Comparison of ENCODE assay signal across 1 cellular context in genomic region chr1:235866207-235866912, GRCh38.
A peak's percentile ranks its signal among the peaks of the same experiment; 100 is the strongest.
TF ChIP-seq lines count a peak whose summit lies in the region.

Gene LYST (minus strand): TSS chr1:235866906. CDS start chr1:235830417, 36,489 bp downstream.

TF ChIP-seq in HEK293, 187 proteins besides CTCF, POLR2A, EP300 and RAD21 (continued from another document and continues in another):
- TF ChIP-seq, protein P1, sequence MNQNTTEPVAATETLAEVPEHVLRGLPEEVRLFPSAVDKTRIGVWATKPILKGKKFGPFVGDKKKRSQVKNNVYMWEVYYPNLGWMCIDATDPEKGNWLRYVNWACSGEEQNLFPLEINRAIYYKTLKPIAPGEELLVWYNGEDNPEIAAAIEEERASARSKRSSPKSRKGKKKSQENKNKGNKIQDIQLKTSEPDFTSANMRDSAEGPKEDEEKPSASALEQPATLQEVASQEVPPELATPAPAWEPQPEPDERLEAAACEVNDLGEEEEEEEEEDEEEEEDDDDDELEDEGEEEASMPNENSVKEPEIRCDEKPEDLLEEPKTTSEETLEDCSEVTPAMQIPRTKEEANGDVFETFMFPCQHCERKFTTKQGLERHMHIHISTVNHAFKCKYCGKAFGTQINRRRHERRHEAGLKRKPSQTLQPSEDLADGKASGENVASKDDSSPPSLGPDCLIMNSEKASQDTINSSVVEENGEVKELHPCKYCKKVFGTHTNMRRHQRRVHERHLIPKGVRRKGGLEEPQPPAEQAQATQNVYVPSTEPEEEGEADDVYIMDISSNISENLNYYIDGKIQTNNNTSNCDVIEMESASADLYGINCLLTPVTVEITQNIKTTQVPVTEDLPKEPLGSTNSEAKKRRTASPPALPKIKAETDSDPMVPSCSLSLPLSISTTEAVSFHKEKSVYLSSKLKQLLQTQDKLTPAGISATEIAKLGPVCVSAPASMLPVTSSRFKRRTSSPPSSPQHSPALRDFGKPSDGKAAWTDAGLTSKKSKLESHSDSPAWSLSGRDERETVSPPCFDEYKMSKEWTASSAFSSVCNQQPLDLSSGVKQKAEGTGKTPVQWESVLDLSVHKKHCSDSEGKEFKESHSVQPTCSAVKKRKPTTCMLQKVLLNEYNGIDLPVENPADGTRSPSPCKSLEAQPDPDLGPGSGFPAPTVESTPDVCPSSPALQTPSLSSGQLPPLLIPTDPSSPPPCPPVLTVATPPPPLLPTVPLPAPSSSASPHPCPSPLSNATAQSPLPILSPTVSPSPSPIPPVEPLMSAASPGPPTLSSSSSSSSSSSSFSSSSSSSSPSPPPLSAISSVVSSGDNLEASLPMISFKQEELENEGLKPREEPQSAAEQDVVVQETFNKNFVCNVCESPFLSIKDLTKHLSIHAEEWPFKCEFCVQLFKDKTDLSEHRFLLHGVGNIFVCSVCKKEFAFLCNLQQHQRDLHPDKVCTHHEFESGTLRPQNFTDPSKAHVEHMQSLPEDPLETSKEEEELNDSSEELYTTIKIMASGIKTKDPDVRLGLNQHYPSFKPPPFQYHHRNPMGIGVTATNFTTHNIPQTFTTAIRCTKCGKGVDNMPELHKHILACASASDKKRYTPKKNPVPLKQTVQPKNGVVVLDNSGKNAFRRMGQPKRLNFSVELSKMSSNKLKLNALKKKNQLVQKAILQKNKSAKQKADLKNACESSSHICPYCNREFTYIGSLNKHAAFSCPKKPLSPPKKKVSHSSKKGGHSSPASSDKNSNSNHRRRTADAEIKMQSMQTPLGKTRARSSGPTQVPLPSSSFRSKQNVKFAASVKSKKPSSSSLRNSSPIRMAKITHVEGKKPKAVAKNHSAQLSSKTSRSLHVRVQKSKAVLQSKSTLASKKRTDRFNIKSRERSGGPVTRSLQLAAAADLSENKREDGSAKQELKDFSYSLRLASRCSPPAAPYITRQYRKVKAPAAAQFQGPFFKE (tag by site-specific recombination; IDR thresholded peaks at IDR 0.05; ENCODE audit: borderline replicate concordance): no peak
- TF ChIP-seq ZEB2 (tag by site-specific recombination; IDR thresholded peaks at IDR 0.05): peak; percentile 96
- TF ChIP-seq ZBTB20 (tag by site-specific recombination; IDR thresholded peaks at IDR 0.05): peak; percentile 53
- TF ChIP-seq ZNF140 (tag by site-specific recombination; IDR thresholded peaks at IDR 0.05): no peak
- no peak for TF ChIP-seq ZNF148 (tag by site-specific recombination; IDR thresholded peaks at IDR 0.05; ENCODE audit: borderline replicate concordance)
- peak; percentile 92 for TF ChIP-seq WT1 (tag by site-specific recombination; IDR thresholded peaks at IDR 0.05)
- no peak for TF ChIP-seq AEBP2 (tag by site-specific recombination; IDR thresholded peaks at IDR 0.05; ENCODE audit: borderline replicate concordance)
- TF ChIP-seq ZNF548 (tag by site-specific recombination; IDR thresholded peaks at IDR 0.05): peak; percentile 65; the same call in 1 of the 2 replicates
- TF ChIP-seq, protein P2, sequence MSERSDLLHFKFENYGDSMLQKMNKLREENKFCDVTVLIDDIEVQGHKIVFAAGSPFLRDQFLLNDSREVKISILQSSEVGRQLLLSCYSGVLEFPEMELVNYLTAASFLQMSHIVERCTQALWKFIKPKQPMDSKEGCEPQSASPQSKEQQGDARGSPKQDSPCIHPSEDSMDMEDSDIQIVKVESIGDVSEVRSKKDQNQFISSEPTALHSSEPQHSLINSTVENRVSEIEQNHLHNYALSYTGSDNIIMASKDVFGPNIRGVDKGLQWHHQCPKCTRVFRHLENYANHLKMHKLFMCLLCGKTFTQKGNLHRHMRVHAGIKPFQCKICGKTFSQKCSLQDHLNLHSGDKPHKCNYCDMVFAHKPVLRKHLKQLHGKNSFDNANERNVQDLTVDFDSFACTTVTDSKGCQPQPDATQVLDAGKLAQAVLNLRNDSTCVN (tag by site-specific recombination; optimal IDR thresholded peaks at IDR 0.05): peak; percentile 94
- TF ChIP-seq ZNF555 (tag by site-specific recombination; conservative IDR thresholded peaks at IDR 0.05): no peak
- peak; percentile 28; the same call in 1 of the 2 replicates for TF ChIP-seq ZNF768 (tag by site-specific recombination; IDR thresholded peaks at IDR 0.05)
- no peak for TF ChIP-seq RBAK (tag by site-specific recombination; IDR thresholded peaks at IDR 0.05)
- TF ChIP-seq ZNF266 (tag by site-specific recombination; IDR thresholded peaks at IDR 0.05; ENCODE audit: low read depth): no peak; the same call in 1 of the 2 replicates
- no peak for TF ChIP-seq ZNF221 (tag by site-specific recombination; IDR thresholded peaks at IDR 0.05; ENCODE audit: borderline replicate concordance)
- TF ChIP-seq ZBTB21 (tag by site-specific recombination; IDR thresholded peaks at IDR 0.05): no peak
- peak; percentile 14; the same call in 1 of the 2 replicates for TF ChIP-seq PBX3 (CRISPR knock-in tag; IDR thresholded peaks at IDR 0.05)
- TF ChIP-seq, protein P3, sequence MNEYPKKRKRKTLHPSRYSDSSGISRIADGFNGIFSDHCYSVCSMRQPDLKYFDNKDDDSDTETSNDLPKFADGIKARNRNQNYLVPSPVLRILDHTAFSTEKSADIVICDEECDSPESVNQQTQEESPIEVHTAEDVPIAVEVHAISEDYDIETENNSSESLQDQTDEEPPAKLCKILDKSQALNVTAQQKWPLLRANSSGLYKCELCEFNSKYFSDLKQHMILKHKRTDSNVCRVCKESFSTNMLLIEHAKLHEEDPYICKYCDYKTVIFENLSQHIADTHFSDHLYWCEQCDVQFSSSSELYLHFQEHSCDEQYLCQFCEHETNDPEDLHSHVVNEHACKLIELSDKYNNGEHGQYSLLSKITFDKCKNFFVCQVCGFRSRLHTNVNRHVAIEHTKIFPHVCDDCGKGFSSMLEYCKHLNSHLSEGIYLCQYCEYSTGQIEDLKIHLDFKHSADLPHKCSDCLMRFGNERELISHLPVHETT (tag by site-specific recombination; IDR thresholded peaks at IDR 0.05): no peak
- TF ChIP-seq ZNF16 (tag by site-specific recombination; IDR thresholded peaks at IDR 0.05; ENCODE audit: low read depth): no peak
- TF ChIP-seq, protein P4, sequence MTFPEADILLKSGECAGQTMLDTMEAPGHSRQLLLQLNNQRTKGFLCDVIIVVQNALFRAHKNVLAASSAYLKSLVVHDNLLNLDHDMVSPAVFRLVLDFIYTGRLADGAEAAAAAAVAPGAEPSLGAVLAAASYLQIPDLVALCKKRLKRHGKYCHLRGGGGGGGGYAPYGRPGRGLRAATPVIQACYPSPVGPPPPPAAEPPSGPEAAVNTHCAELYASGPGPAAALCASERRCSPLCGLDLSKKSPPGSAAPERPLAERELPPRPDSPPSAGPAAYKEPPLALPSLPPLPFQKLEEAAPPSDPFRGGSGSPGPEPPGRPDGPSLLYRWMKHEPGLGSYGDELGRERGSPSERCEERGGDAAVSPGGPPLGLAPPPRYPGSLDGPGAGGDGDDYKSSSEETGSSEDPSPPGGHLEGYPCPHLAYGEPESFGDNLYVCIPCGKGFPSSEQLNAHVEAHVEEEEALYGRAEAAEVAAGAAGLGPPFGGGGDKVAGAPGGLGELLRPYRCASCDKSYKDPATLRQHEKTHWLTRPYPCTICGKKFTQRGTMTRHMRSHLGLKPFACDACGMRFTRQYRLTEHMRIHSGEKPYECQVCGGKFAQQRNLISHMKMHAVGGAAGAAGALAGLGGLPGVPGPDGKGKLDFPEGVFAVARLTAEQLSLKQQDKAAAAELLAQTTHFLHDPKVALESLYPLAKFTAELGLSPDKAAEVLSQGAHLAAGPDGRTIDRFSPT (tag by site-specific recombination; IDR thresholded peaks at IDR 0.05): peak; percentile 77; the same call in 1 of the 2 replicates
- TF ChIP-seq OSR2 (tag by site-specific recombination; IDR thresholded peaks at IDR 0.05): peak; percentile 47; the same call in 1 of the 2 replicates
- no peak for TF ChIP-seq PRDM1 (tag by site-specific recombination; IDR thresholded peaks at IDR 0.05)
- no peak for TF ChIP-seq ZNF239 (tag by site-specific recombination; IDR thresholded peaks at IDR 0.05)
- TF ChIP-seq, protein P5, sequence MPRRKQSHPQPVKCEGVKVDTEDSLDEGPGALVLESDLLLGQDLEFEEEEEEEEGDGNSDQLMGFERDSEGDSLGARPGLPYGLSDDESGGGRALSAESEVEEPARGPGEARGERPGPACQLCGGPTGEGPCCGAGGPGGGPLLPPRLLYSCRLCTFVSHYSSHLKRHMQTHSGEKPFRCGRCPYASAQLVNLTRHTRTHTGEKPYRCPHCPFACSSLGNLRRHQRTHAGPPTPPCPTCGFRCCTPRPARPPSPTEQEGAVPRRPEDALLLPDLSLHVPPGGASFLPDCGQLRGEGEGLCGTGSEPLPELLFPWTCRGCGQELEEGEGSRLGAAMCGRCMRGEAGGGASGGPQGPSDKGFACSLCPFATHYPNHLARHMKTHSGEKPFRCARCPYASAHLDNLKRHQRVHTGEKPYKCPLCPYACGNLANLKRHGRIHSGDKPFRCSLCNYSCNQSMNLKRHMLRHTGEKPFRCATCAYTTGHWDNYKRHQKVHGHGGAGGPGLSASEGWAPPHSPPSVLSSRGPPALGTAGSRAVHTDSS (tag by site-specific recombination; IDR thresholded peaks at IDR 0.05): no peak; the same call in 1 of the 2 replicates
- TF ChIP-seq ZNF785 (tag by site-specific recombination; IDR thresholded peaks at IDR 0.05): peak; percentile 19; the same call in 1 of the 2 replicates
- TF ChIP-seq, protein P6, sequence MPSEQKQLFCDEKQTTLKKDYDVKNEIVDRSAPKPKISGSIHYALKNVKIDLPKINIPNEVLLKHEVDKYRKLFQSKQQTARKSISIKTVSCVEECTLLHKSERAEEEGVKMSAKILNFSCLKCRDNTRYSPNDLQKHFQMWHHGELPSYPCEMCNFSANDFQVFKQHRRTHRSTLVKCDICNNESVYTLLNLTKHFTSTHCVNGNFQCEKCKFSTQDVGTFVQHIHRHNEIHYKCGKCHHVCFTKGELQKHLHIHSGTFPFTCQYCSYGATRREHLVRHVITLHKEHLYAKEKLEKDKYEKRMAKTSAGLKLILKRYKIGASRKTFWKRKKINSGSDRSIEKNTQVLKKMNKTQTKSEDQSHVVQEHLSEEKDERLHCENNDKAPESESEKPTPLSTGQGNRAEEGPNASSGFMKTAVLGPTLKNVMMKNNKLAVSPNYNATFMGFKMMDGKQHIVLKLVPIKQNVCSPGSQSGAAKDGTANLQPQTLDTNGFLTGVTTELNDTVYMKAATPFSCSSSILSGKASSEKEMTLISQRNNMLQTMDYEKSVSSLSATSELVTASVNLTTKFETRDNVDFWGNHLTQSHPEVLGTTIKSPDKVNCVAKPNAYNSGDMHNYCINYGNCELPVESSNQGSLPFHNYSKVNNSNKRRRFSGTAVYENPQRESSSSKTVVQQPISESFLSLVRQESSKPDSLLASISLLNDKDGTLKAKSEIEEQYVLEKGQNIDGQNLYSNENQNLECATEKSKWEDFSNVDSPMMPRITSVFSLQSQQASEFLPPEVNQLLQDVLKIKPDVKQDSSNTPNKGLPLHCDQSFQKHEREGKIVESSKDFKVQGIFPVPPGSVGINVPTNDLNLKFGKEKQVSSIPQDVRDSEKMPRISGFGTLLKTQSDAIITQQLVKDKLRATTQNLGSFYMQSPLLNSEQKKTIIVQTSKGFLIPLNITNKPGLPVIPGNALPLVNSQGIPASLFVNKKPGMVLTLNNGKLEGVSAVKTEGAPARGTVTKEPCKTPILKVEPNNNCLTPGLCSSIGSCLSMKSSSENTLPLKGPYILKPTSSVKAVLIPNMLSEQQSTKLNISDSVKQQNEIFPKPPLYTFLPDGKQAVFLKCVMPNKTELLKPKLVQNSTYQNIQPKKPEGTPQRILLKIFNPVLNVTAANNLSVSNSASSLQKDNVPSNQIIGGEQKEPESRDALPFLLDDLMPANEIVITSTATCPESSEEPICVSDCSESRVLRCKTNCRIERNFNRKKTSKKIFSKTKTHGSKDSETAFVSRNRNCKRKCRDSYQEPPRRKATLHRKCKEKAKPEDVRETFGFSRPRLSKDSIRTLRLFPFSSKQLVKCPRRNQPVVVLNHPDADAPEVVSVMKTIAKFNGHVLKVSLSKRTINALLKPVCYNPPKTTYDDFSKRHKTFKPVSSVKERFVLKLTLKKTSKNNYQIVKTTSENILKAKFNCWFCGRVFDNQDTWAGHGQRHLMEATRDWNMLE (tag by site-specific recombination; conservative IDR thresholded peaks at IDR 0.05; ENCODE audit: low read depth): no peak
- no peak for TF ChIP-seq ZNF112 (tag by site-specific recombination; IDR thresholded peaks at IDR 0.05)
- TF ChIP-seq MZF1 (tag by site-specific recombination; IDR thresholded peaks at IDR 0.05; ENCODE audit: borderline replicate concordance): peak; percentile 42; the same call in 1 of the 2 replicates
- TF ChIP-seq GLI4 (tag by site-specific recombination; IDR thresholded peaks at IDR 0.05): 0 out of 2 replicates have a peak, but pooled peaks have one; percentile 61
- TF ChIP-seq ZNF501 (tag by site-specific recombination; IDR thresholded peaks at IDR 0.05): 0 out of 2 replicates have a peak, but pooled peaks have one; percentile 73
- TF ChIP-seq KLF1 (tag by site-specific recombination; IDR thresholded peaks at IDR 0.05): peak; percentile 67
- TF ChIP-seq MYNN (tag by site-specific recombination; IDR thresholded peaks at IDR 0.05; ENCODE audit: borderline replicate concordance): no peak; the same call in 1 of the 2 replicates
- no peak for TF ChIP-seq ZNF155 (tag by site-specific recombination; IDR thresholded peaks at IDR 0.05)
